ENCODE assay signal across 13 cellular contexts in the genomic region with DNA sequence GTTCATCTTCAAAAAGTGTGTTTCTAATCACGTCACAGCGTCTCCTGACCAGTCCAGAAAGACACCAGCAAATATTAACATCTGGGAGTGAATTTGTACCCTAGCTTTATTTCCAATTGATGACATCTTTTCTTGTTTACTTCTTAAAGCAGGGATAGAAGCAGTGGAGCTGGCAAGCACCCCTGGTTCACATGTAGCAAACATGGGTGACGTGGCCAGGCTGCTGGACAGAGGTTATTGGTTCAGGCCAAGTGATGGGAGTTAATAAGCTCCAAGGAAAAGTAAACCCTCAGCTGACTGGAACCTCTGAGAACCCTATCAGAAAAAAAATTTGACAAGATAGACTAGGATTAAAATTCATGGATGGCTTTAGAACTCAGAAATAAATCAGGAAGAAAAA.
"Had no signal": no experiment of that assay in that cellular context is flagged by ENCODE, and none has a peak within 500 bp of the region (broad histone marks: within the 10 kb centered on the region; RNA-seq: fewer than 3 reads in every experiment).

No MANE protein-coding gene starts in this region.

- H3K27me3 ChIP-seq: brain microvascular endothelial cell, esophagus muscularis mucosa, spleen, upper lobe of left lung had no signal

- H3K36me3 ChIP-seq: brain microvascular endothelial cell, esophagus muscularis mucosa, spleen, upper lobe of left lung had no signal

- H3K4me1 Mint-ChIP-seq: stimulated activated memory B cell treated with anti-CD40 and anti-IgM and Interleukin-4, amounts not matched to agents 10 μg/mL and 1 μg/mL and 100 μg/mL, for 72 hours had no signal

- H3K4me1 ChIP-seq: parathyroid adenoma, spleen had no signal

- H3K79me2 ChIP-seq: parathyroid adenoma had no signal

- H3K36me3 Mint-ChIP-seq: stimulated activated memory B cell treated with anti-CD40 and anti-IgM and Interleukin-4, amounts not matched to agents 10 μg/mL and 1 μg/mL and 100 μg/mL, for 72 hours had no signal

- H3K27ac Mint-ChIP-seq: stimulated activated memory B cell treated with anti-CD40 and anti-IgM and Interleukin-4, amounts not matched to agents 10 μg/mL and 1 μg/mL and 100 μg/mL, for 72 hours had no signal

- H3K4me3 Mint-ChIP-seq: neural crest cell; stimulated activated memory B cell treated with anti-CD40 and anti-IgM and Interleukin-4, amounts not matched to agents 10 μg/mL and 1 μg/mL and 100 μg/mL, for 72 hours had no signal

- H2AFZ ChIP-seq: parathyroid adenoma had no signal

- H3K27me3 Mint-ChIP-seq: stimulated activated memory B cell treated with anti-CD40 and anti-IgM and Interleukin-4, amounts not matched to agents 10 μg/mL and 1 μg/mL and 100 μg/mL, for 72 hours had no signal

- H3K27ac ChIP-seq: brain microvascular endothelial cell, dorsolateral prefrontal cortex, parathyroid adenoma, spleen, upper lobe of left lung had no signal

- DNase-seq: activated CD4-positive, CD25-positive, alpha-beta regulatory T cell; activated naive CD4-positive, alpha-beta T cell treated with anti-CD3 and anti-CD28 coated beads, Interleukin-2, amount 50 U/mL, for 16 hours; brain microvascular endothelial cell; dorsolateral prefrontal cortex; foreskin melanocyte; spleen; stimulated activated CD4-positive, alpha-beta T cell treated with anti-CD3 and anti-CD28 coated beads, Interleukin-1b, Interleukin-23, amount 100 ng/mL, for 48 hours; T-helper 2 cell; upper lobe of left lung had no signal

- ATAC-seq: stimulated activated memory B cell treated with anti-CD40 and anti-IgM and Interleukin-4, amounts not matched to agents 10 μg/mL and 1 μg/mL and 100 μg/mL, for 72 hours had no signal

- H3K9ac ChIP-seq: parathyroid adenoma had no signal

- H3K9me3 ChIP-seq: esophagus muscularis mucosa, spleen, upper lobe of left lung had no signal

- H3K4me3 ChIP-seq: dorsolateral prefrontal cortex, esophagus muscularis mucosa, spleen, upper lobe of left lung had no signal
